21 cellular contexts compared by ENCODE assay signal in genomic region chr3:15074500-15074899, GRCh38. TPM values are rescaled to one million over a fixed set of nuclear protein-coding genes. Genes with fewer than 3 reads are reported as not detected.
DNase-seq lines count a peak whose midpoint lies in the region; ATAC-seq, FAIRE-seq and TF ChIP-seq lines count a peak whose summit lies in the region.
"Had no signal": no experiment of that assay in that cellular context is flagged by ENCODE, and none has a peak within 500 bp of the region (broad histone marks: within the 10 kb centered on the region; RNA-seq: fewer than 3 reads in every experiment).

No MANE protein-coding gene starts in this region.

- H2AFZ ChIP-seq in K562 (ENCODE audit: low read depth, low read length) (no peak overlapping the region), mesenchymal stem cell (ENCODE audit: low read depth, low read length) (no peak overlapping the region), osteoblast (ENCODE audit: low read length) (no peak overlapping the region)

- no peak for DNase-seq in K562 (ENCODE audit: extremely low read depth in 1 of 4, low spot score in 3 of 4)
- no peak for DNase-seq in mesenchymal stem cell
- DNase-seq in osteoblast (ENCODE audit: insufficient read length, low spot score, missing footprints) = peak; percentile 10
- no peak for DNase-seq in NCI-H774 (lab: John Stamatoyannopoulos, UW)
- no peak for DNase-seq in effector memory CD4-positive, alpha-beta T cell
- DNase-seq in erythroblast (lab: John Stamatoyannopoulos, UW) = no peak
- DNase-seq: AML-193; Caco-2; Calu3; CD4-positive, alpha-beta T cell; CD8-positive, alpha-beta T cell; DMS79 treated with DMSO at 0.1 percent for 48 hours; GF-D8 had no signal

- no peak for TF ChIP-seq POLR2A in K562 (conservative IDR thresholded peaks at IDR 0.05)
- no peak for TF ChIP-seq POLR2A in erythroblast (IDR thresholded peaks at IDR 0.05; ENCODE audit: low read length)

- H3K4ac ChIP-seq in mesenchymal stem cell (ENCODE audit: low read depth in 1 of 2, low read length in 2 of 2) = no peak overlapping the region

- H2BK120ac ChIP-seq in mesenchymal stem cell (ENCODE audit: low read depth, low read length) = no peak overlapping the region

- H2BK5ac ChIP-seq in mesenchymal stem cell (ENCODE audit: low read depth, low read length, poor library complexity, severe bottlenecking) = no peak overlapping the region

- POLR2A ChIA-PET in K562 (lab: Yijun Ruan, JAX) = interaction anchor here (0.8 to 1.2 kb wide), 4 partner anchors 9 to 25 kb away, joined by 3 to 5 read pairs (median 4); partner anchors contain the start of genes MRPS25 and RBSN

- no peak overlapping the region for H2BK15ac ChIP-seq in mesenchymal stem cell (ENCODE audit: low read depth, poor library complexity, severe bottlenecking)

- no peak for ATAC-seq in K562
- ATAC-seq: A549; CD8-positive, alpha-beta T cell had no signal

- TF ChIP-seq CTCF in K562 (IDR thresholded peaks at IDR 0.05 in 2 of 3, conservative IDR thresholded peaks at IDR 0.05 in 1 of 3; ENCODE audit: insufficient read depth in 2 of 3, low read depth in 1 of 3, low read length in 3 of 3) (no peak), osteoblast (IDR thresholded peaks at IDR 0.05; ENCODE audit: extremely low read depth, low read depth, low read length) (no peak)

- TF ChIP-seq EP300 in K562 (IDR thresholded peaks at IDR 0.05; ENCODE audit: low read length) = no peak

- no peak overlapping the region for H3K23ac ChIP-seq in mesenchymal stem cell (ENCODE audit: low read length in 2 of 2)

- H3K79me1 ChIP-seq in mesenchymal stem cell (replicated peaks; ENCODE audit: low read length, poor library complexity, severe bottlenecking) = peaks cover 16% of the 10 kb centered on the region

- no peak overlapping the region for H2BK12ac ChIP-seq in mesenchymal stem cell (ENCODE audit: low read length in 2 of 2)

- 92% methylated on average over 18 of the region's 19 CpGs for WGBS in K562 (ENCODE audit: insufficient coverage, low coverage, missing lambda C conversion rate)
- WGBS in mesenchymal stem cell = 96% methylated on average over 19 of the region's 19 CpGs

- H4K91ac ChIP-seq in mesenchymal stem cell (ENCODE audit: low read length) = peak overlapping the region; percentile 36

- no peak overlapping the region for H3K18ac ChIP-seq in mesenchymal stem cell (ENCODE audit: low read depth in 1 of 2, low read length in 2 of 2)

- H4K20me1 ChIP-seq in K562 (replicated peaks; ENCODE audit: control insufficient read depth, insufficient read depth, low read length) = no peaks in the 10 kb centered on the region
- H4K20me1 ChIP-seq in osteoblast (ENCODE audit: insufficient read depth, low read length) = no peaks in the 10 kb centered on the region

- no peak for TF ChIP-seq RAD21 in K562 (CRISPR knock-in tag; conservative IDR thresholded peaks at IDR 0.05 in 1 of 2, IDR thresholded peaks at IDR 0.05 in 1 of 2)

- intact Hi-C loops in K562 (cut with micrococcal nuclease) = no loop called here

- H3K36me3 ChIP-seq in K562 (ENCODE audit: control insufficient read depth, insufficient read depth, low read length) (peaks cover 85% of the 10 kb centered on the region), mesenchymal stem cell (ENCODE audit: control insufficient read depth in 1 of 2, insufficient read depth in 2 of 2, low read depth in 1 of 2, low read length in 2 of 2) (peaks cover 32 to 85% of the 10 kb centered on the region in 2 experiments), osteoblast (ENCODE audit: insufficient read depth, low read length) (peaks cover 72% of the 10 kb centered on the region)
- peaks cover 69% of the 10 kb centered on the region for H3K36me3 ChIP-seq in effector memory CD4-positive, alpha-beta T cell (ENCODE audit: control insufficient read depth, insufficient read depth, low read length)

- CTCF ChIA-PET in K562 (lab: Yijun Ruan, JAX; ENCODE audit: low intra/inter-chr PET ratio) = no interaction called here

- no TSS peak for BruUV-seq in K562 (replicated peaks; lab: Mats Ljungman, UMichigan)

- no peak overlapping the region for H4K8ac ChIP-seq in mesenchymal stem cell (ENCODE audit: low read length)

- H3K27ac ChIP-seq in K562 (ENCODE audit: extremely low read depth, low read depth, low read length) (no peak overlapping the region), mesenchymal stem cell (ENCODE audit: low read length, poor library complexity, severe bottlenecking) (no peak overlapping the region), osteoblast (ENCODE audit: low read depth, low read length) (no peak overlapping the region)
- no peak overlapping the region for H3K27ac ChIP-seq in effector memory CD4-positive, alpha-beta T cell (ENCODE audit: insufficient read depth, low read length, poor library complexity, severe bottlenecking)
- H3K27ac ChIP-seq: 22Rv1, A549, C4-2B had no signal

- H3K9ac ChIP-seq in K562 (ENCODE audit: insufficient read depth in 1 of 2, low read depth in 2 of 2, low read length in 2 of 2) = peak overlapping the region in 1 of 2 experiments; percentile 36; a peak in 1 of 4 replicates
- H3K9ac ChIP-seq in mesenchymal stem cell (ENCODE audit: low read length) = no peak overlapping the region

- no peak for FAIRE-seq in K562 (lab: Jason Lieb, UNC)
- FAIRE-seq: A549, D721Med, G401.6, GM12891, GM19239 had no signal

- H3K4me3 ChIP-seq in K562 (no peak overlapping the region), mesenchymal stem cell (ENCODE audit: insufficient read depth in 1 of 2, low read depth in 1 of 2, low read length in 2 of 2) (peak overlapping the region in 1 of 2 experiments; percentile 37), osteoblast (ENCODE audit: insufficient read depth, low read length) (no peak overlapping the region)
- H3K4me3 ChIP-seq in effector memory CD4-positive, alpha-beta T cell (ENCODE audit: insufficient read depth, low read depth, low read length, poor library complexity, severe bottlenecking) = no peak overlapping the region
- H3K4me3 ChIP-seq: A549; BLaER1 treated with 17β-estradiol and CSF1 and Interleukin-3, amounts not matched to agents 10 nM and 100 nM had no signal

- H3K4me2 ChIP-seq in K562 (ENCODE audit: insufficient read depth, low read length) = no peak overlapping the region
- no peak overlapping the region for H3K4me2 ChIP-seq in mesenchymal stem cell (ENCODE audit: low read length, poor library complexity, severe bottlenecking)
- no peak overlapping the region for H3K4me2 ChIP-seq in osteoblast (ENCODE audit: insufficient read depth, low read length)
- H3K4me2 ChIP-seq: A549 had no signal

- H3K14ac ChIP-seq in mesenchymal stem cell (ENCODE audit: low read length in 2 of 2) = no peak overlapping the region

- in situ Hi-C loops in K562 (cut with MboI) = no loop called here

- H3K9me3 ChIP-seq in K562 (replicated peaks; ENCODE audit: control insufficient read depth, insufficient read depth, low read depth, low read length) = no peaks in the 10 kb centered on the region
- H3K9me3 ChIP-seq in mesenchymal stem cell (ENCODE audit: control insufficient read depth, low read length) = no peaks in the 10 kb centered on the region
- H3K9me3 ChIP-seq in osteoblast (ENCODE audit: low read depth, low read length) = no peaks in the 10 kb centered on the region
- H3K9me3 ChIP-seq in effector memory CD4-positive, alpha-beta T cell (ENCODE audit: control insufficient read depth, low read length) = no peaks in the 10 kb centered on the region
- H3K9me3 ChIP-seq: A549; BLaER1 treated with 17β-estradiol and CSF1 and Interleukin-3, amounts not matched to agents 10 nM and 100 nM; Caco-2 had no signal

- no peaks in the 10 kb centered on the region for H3K79me2 ChIP-seq in K562 (ENCODE audit: control insufficient read depth, insufficient read depth, low read length)
- no peaks in the 10 kb centered on the region for H3K79me2 ChIP-seq in osteoblast (ENCODE audit: insufficient read depth, low read length)

- H3K9me1 ChIP-seq in K562 (ENCODE audit: control insufficient read depth, insufficient read depth, low read length) = no peaks in the 10 kb centered on the region

- H3K27me3 ChIP-seq in K562 (ENCODE audit: control insufficient read depth in 2 of 2, insufficient read depth in 2 of 2, low read length in 2 of 2) = no peaks in the 10 kb centered on the region
- no peaks in the 10 kb centered on the region for H3K27me3 ChIP-seq in mesenchymal stem cell (ENCODE audit: control insufficient read depth in 1 of 2, insufficient read depth in 1 of 2, low read length in 2 of 2)
- no peaks in the 10 kb centered on the region for H3K27me3 ChIP-seq in osteoblast (ENCODE audit: insufficient read depth, low read length)
- H3K27me3 ChIP-seq in effector memory CD4-positive, alpha-beta T cell (replicated peaks; ENCODE audit: control insufficient read depth, insufficient read depth, low read length, poor library complexity, severe bottlenecking) = no peaks in the 10 kb centered on the region
- H3K27me3 ChIP-seq: BLaER1 treated with 17β-estradiol and CSF1 and Interleukin-3, amounts not matched to agents 10 nM and 100 nM had no signal

- no peak overlapping the region for H2AK5ac ChIP-seq in mesenchymal stem cell (ENCODE audit: low read length, severe bottlenecking)

- H3K4me1 ChIP-seq in K562 (replicated peaks in 1 of 2; ENCODE audit: control insufficient read depth in 2 of 2, insufficient read depth in 2 of 2, low read length in 2 of 2) (no peaks in the 10 kb centered on the region), mesenchymal stem cell (ENCODE audit: control insufficient read depth, insufficient read depth, low read depth, low read length) (peaks cover 2% of the 10 kb centered on the region), osteoblast (ENCODE audit: insufficient read depth, low read length) (no peaks in the 10 kb centered on the region)
- H3K4me1 ChIP-seq in effector memory CD4-positive, alpha-beta T cell (ENCODE audit: control insufficient read depth, insufficient read depth, low read length, poor library complexity, severe bottlenecking) = no peaks in the 10 kb centered on the region
- H3K4me1 ChIP-seq: A549, Caco-2 had no signal

RNA-seq across cellular contexts. Expression of gene MRPS25, which starts 9.4 kb away (rescaled TPM):
- 136 and 184 TPM in 2 replicates for total RNA-seq in K562 (2011; cell fraction: chromatin; rRNA removed; ENCODE audit: low replicate concordance)
- 111 and 116 TPM in 2 replicates for total RNA-seq in K562 (2011; cell fraction: nucleolus; rRNA removed)
- 128 and 170 TPM in 2 replicates for total RNA-seq in K562 (2011; cell fraction: nucleoplasm; rRNA removed)
- total RNA-seq in K562 (2014; rRNA removed) (78.2 and 98.6 TPM in 2 replicates), K562 (2014; rRNA removed; fragmentation: Illumina TruSeq; extraction: Trizol) (75.1 and 77.8 TPM in 2 replicates), K562 (2015; rRNA removed; fragmentation: Illumina TruSeq; extraction: Trizol) (75.2 and 90.2 TPM in 2 replicates), K562 (2021) (129 and 132 TPM in 2 replicates), osteoblast (11.2 and 14.4 TPM in 2 replicates)
- polyA plus RNA-seq in K562 (2011; rRNA removed) (72.6 and 105 TPM in 2 replicates), K562 (2014; fragmentation: Illumina TruSeq; extraction: Trizol) (86.8 and 110 TPM in 2 replicates), K562 (2014; fragmentation: Nextera tagmentation; extraction: Ambion mirVana) (10 to 100 TPM; 34.3 to 65.1 TPM), K562 (2014; rRNA removed) (125 and 144 TPM in 2 replicates)
- polyA plus RNA-seq in K562 (2011; cell fraction: cytosol; rRNA removed) = 49.2 and 74.6 TPM in 2 replicates
- polyA plus RNA-seq in K562 (2011; cell fraction: nucleus; rRNA removed) = 124 and 217 TPM in 2 replicates
- 78.2 and 99.3 TPM in 2 replicates for polyA plus RNA-seq in K562 (2012)
- 43.5 and 47.9 TPM in 2 replicates for polyA minus RNA-seq in K562 (2011; rRNA and poly(A)+ RNA removed)
- 30.4 and 48.6 TPM in 2 replicates for polyA minus RNA-seq in K562 (2011; cell fraction: cytosol; rRNA and poly(A)+ RNA removed)
- polyA minus RNA-seq in K562 (2011; cell fraction: nucleus; rRNA and poly(A)+ RNA removed) = 77.3 and 89.3 TPM in 2 replicates
- polyA plus RNA-seq in mesenchymal stem cell (2013, experiment 1 of 2) = 18.8 TPM
- polyA plus RNA-seq in mesenchymal stem cell (2013, experiment 2 of 2) = 19.4 TPM

RNA-seq across cellular contexts. Expression of gene RBSN, which starts 24.4 kb away (rescaled TPM):
- 60.6 and 86.6 TPM in 2 replicates for total RNA-seq in K562 (2011; cell fraction: chromatin; rRNA removed; ENCODE audit: low replicate concordance)
- 27.2 and 28.7 TPM in 2 replicates for total RNA-seq in K562 (2011; cell fraction: nucleolus; rRNA removed)
- total RNA-seq in K562 (2011; cell fraction: nucleoplasm; rRNA removed) = 44.5 and 45.6 TPM in 2 replicates
- total RNA-seq in K562 (2014; rRNA removed) (14.1 and 21.1 TPM in 2 replicates), K562 (2014; rRNA removed; fragmentation: Illumina TruSeq; extraction: Trizol) (18.3 and 20.8 TPM in 2 replicates), K562 (2015; rRNA removed; fragmentation: Illumina TruSeq; extraction: Trizol) (17.5 and 19.0 TPM in 2 replicates), K562 (2021) (18.7 and 19.6 TPM in 2 replicates), osteoblast (23.9 TPM in 2 replicates)
- polyA plus RNA-seq in K562 (2011; rRNA removed) (15.7 and 16.8 TPM in 2 replicates), K562 (2014; fragmentation: Illumina TruSeq; extraction: Trizol) (13.9 and 15.0 TPM in 2 replicates), K562 (2014; fragmentation: Nextera tagmentation; extraction: Ambion mirVana) (1 to 10 TPM; 2.9 to 4.2 TPM), K562 (2014; rRNA removed) (12.1 and 12.8 TPM in 2 replicates)
- 8.2 and 10.9 TPM in 2 replicates for polyA plus RNA-seq in K562 (2011; cell fraction: cytosol; rRNA removed)
- 18.9 and 27.5 TPM in 2 replicates for polyA plus RNA-seq in K562 (2011; cell fraction: nucleus; rRNA removed)
- polyA plus RNA-seq in K562 (2012) = 11.2 and 15.3 TPM in 2 replicates
- polyA minus RNA-seq in K562 (2011; rRNA and poly(A)+ RNA removed) = 28.4 and 33.3 TPM in 2 replicates
- 13.7 and 14.6 TPM in 2 replicates for polyA minus RNA-seq in K562 (2011; cell fraction: cytosol; rRNA and poly(A)+ RNA removed)
- 11.4 and 19.7 TPM in 2 replicates for polyA minus RNA-seq in K562 (2011; cell fraction: nucleus; rRNA and poly(A)+ RNA removed)
- polyA plus RNA-seq in mesenchymal stem cell (2013, experiment 1 of 2) = 9.1 TPM
- 9.0 TPM for polyA plus RNA-seq in mesenchymal stem cell (2013, experiment 2 of 2)
